In genomic region chr2:20579866-20580265, GRCh38 we compare ENCODE assay signal across 1 cellular context.
TF ChIP-seq lines count a peak whose summit lies in the region.

No MANE protein-coding gene starts in this region.

TF ChIP-seq in HepG2, 621 proteins besides CTCF, POLR2A, EP300 and RAD21 (continued from another document):
- TF ChIP-seq ZNF639 (CRISPR knock-in tag; conservative IDR thresholded peaks at IDR 0.05) (0 out of 2 replicates have a peak, but pooled peaks have one; percentile 55), ZNF468 (CRISPR knock-in tag; IDR thresholded peaks at IDR 0.05) (no peak), IKZF4 (CRISPR knock-in tag; IDR thresholded peaks at IDR 0.05; ENCODE audit: borderline replicate concordance, low read depth, not compliant biosample characterization) (no peak), ZNF597 (CRISPR knock-in tag; IDR thresholded peaks at IDR 0.05) (no peak), ZBTB42 (CRISPR knock-in tag; IDR thresholded peaks at IDR 0.05) (0 out of 2 replicates have a peak, but pooled peaks have one; percentile 3), CSRNP1 (CRISPR knock-in tag; IDR thresholded peaks at IDR 0.05) (no peak), ZNF510 (CRISPR knock-in tag; IDR thresholded peaks at IDR 0.05; ENCODE audit: low read depth) (no peak), ZNF614 (CRISPR knock-in tag; IDR thresholded peaks at IDR 0.05; ENCODE audit: borderline replicate concordance) (0 out of 2 replicates have a peak, but pooled peaks have one; percentile 21), FOXK2 (IDR thresholded peaks at IDR 0.05) (no peak), GTF2F1 (IDR thresholded peaks at IDR 0.05; ENCODE audit: low read length) (no peak), ZBTB34 (CRISPR knock-in tag; IDR thresholded peaks at IDR 0.05) (no peak), ZNF572 (CRISPR knock-in tag; IDR thresholded peaks at IDR 0.05) (0 out of 2 replicates have a peak, but pooled peaks have one; percentile 62), ZBTB26 (CRISPR knock-in tag; IDR thresholded peaks at IDR 0.05; ENCODE audit: borderline replicate concordance) (no peak), SP1 (IDR thresholded peaks at IDR 0.05) (no peak), SP1 (CRISPR knock-in tag; IDR thresholded peaks at IDR 0.05) (no peak), HNRNPL (IDR thresholded peaks at IDR 0.05; ENCODE audit: low read depth, low read length) (0 out of 2 replicates have a peak, but pooled peaks have one; percentile 56), JUND (CRISPR knock-in tag; IDR thresholded peaks at IDR 0.05) (no peak), HNF1B (CRISPR knock-in tag; IDR thresholded peaks at IDR 0.05) (0 out of 2 replicates have a peak, but pooled peaks have one; percentile 11), ZNF766 (CRISPR knock-in tag; IDR thresholded peaks at IDR 0.05; ENCODE audit: borderline replicate concordance) (no peak), ZNF574 (CRISPR knock-in tag; IDR thresholded peaks at IDR 0.05) (no peak; the same call in 1 of the 2 replicates), TEAD3 (CRISPR knock-in tag; optimal IDR thresholded peaks at IDR 0.05; ENCODE audit: borderline replicate concordance) (no peak), TFAP4 (IDR thresholded peaks at IDR 0.05; ENCODE audit: borderline replicate concordance, low read depth) (no peak), HOXA3 (CRISPR knock-in tag; IDR thresholded peaks at IDR 0.05) (no peak), MATR3 (CRISPR knock-in tag; IDR thresholded peaks at IDR 0.05) (no peak), ZNF75D (CRISPR knock-in tag; IDR thresholded peaks at IDR 0.05; ENCODE audit: borderline replicate concordance) (no peak), ZNF670 (CRISPR knock-in tag; IDR thresholded peaks at IDR 0.05; ENCODE audit: borderline replicate concordance) (no peak), ZBTB1 (CRISPR knock-in tag; IDR thresholded peaks at IDR 0.05; ENCODE audit: borderline replicate concordance) (no peak)
